ENCODE assay signal across 26 cellular contexts in genomic region chr14:89298056-89298834, GRCh38.
DNase-seq lines count a peak whose midpoint lies in the region; ATAC-seq and TF ChIP-seq lines count a peak whose summit lies in the region.
"Had no signal": no experiment of that assay in that cellular context is flagged by ENCODE, and none has a peak within 500 bp of the region (broad histone marks: within the 10 kb centered on the region; RNA-seq: fewer than 3 reads in every experiment).

No MANE protein-coding gene starts in this region.

- TF ChIP-seq CTCF in colonic mucosa (IDR thresholded peaks at IDR 0.05) = no peak

- ATAC-seq in HG03139 (IDR thresholded peaks at IDR 0.05; ENCODE audit: unreplicated experiment) (no peak), HG03571 (IDR thresholded peaks at IDR 0.05; ENCODE audit: unreplicated experiment) (no peak)
- ATAC-seq: CD8-positive, alpha-beta T cell; esophagus mucosa; foreskin keratinocyte; natural killer cell treated with Interleukin-12 subunit alpha and Interleukin-12 subunit beta and Interleukin-15 and Interleukin-18, amount 100 ng/mL, for 72 hours; upper lobe of right lung had no signal

- DNase-seq in DMS153 (lab: John Stamatoyannopoulos, UW) (peak; percentile 74), DMS79 (lab: John Stamatoyannopoulos, UW) (peak; percentile 96), NCI-H2196 treated with DMSO at 0.1 percent for 48 hours (lab: John Stamatoyannopoulos, UW; ENCODE audit: unreplicated experiment) (peak; percentile 37), colonic mucosa (no peak), foreskin melanocyte (no peak), NCI-H1105 (lab: John Stamatoyannopoulos, UW) (no peak)
- DNase-seq: activated CD4-positive, alpha-beta memory T cell treated with anti-CD3 and anti-CD28 coated beads for 36 hours; activated CD4-positive, CD25-positive, alpha-beta regulatory T cell; activated gamma-delta T cell; CD8-positive, alpha-beta T cell; cortex of kidney; foreskin keratinocyte; hippocampal formation; immature natural killer cell; left ventricle myocardium inferior; NCI-H1105 treated with DMSO at 0.1 percent for 48 hours; NCI-H226; NK-92 treated with Interleukin-12 subunit alpha and Interleukin-12 subunit beta, amount 100 ng/mL, for 24 hours; retina; SHP77; T-helper 9 cell; upper lobe of right lung had no signal

- no peaks in the 10 kb centered on the region for H3K9me3 ChIP-seq in colonic mucosa
- H3K9me3 ChIP-seq: left ventricle myocardium inferior, upper lobe of right lung had no signal

- no peak overlapping the region for H3K9ac ChIP-seq in colonic mucosa (ENCODE audit: low read depth in 2 of 2, low read length in 2 of 2)

- H3K27me3 ChIP-seq in colonic mucosa = no peaks in the 10 kb centered on the region
- H3K27me3 ChIP-seq: foreskin keratinocyte, upper lobe of right lung had no signal

- H3K4me1 ChIP-seq in colonic mucosa = no peaks in the 10 kb centered on the region
- H3K4me1 ChIP-seq: foreskin keratinocyte had no signal

- intact Hi-C loops in colonic mucosa (cut with DNase I) = no loop called here

- H3K36me3 ChIP-seq in colonic mucosa = no peaks in the 10 kb centered on the region
- H3K36me3 ChIP-seq: left ventricle myocardium inferior, upper lobe of right lung had no signal

- no peak overlapping the region for H3K4me3 ChIP-seq in colonic mucosa
- H3K4me3 ChIP-seq: left ventricle myocardium inferior, upper lobe of right lung had no signal

- peak overlapping the region; percentile 30 for H3K27ac ChIP-seq in colonic mucosa
- H3K27ac ChIP-seq: foreskin keratinocyte, left ventricle myocardium inferior, upper lobe of right lung had no signal

Comparison
In these comparisons a context has a peak if more than half of its experiments do, and no peak if none do; other contexts are left out.
1. DNase-seq: peak in DMS153 (single experiment), DMS79 (single experiment) and NCI-H2196 treated with DMSO at 0.1 percent for 48 hours (single experiment); none in colonic mucosa (single experiment), foreskin melanocyte (single experiment) and NCI-H1105 (single experiment).